Comparison of ENCODE assay signal across 35 cellular contexts in genomic region chr15:80846416-80846815, GRCh38.
DNase-seq lines count a peak whose midpoint lies in the region; ATAC-seq and FAIRE-seq lines count a peak whose summit lies in the region.
"Had no signal": no experiment of that assay in that cellular context is flagged by ENCODE, and none has a peak within 500 bp of the region (broad histone marks: within the 10 kb centered on the region; RNA-seq: fewer than 3 reads in every experiment).

No MANE protein-coding gene starts in this region.

- H3K27ac Mint-ChIP-seq in activated CD4-positive, alpha-beta T cell treated with anti-CD3 and anti-CD28 coated beads, Interleukin-2, amount 10 ng/mL, durations not matched to agents 7 days and 5 days, result peak overlapping the region; percentile 38
- peak overlapping the region in 1 of 2 donors; percentile 42 for H3K27ac Mint-ChIP-seq in stimulated activated naive CD8-positive, alpha-beta T cell treated with anti-CD3 and anti-CD28 coated beads, Interleukin-15, amount 100 ng/mL, for 72 hours
- H3K27ac Mint-ChIP-seq in T-helper 2 cell treated with Interferon-gamma antibody and Interleukin-4, amounts not matched to agents 5 μg/mL and 100 μg/mL, for 36 hours, result no peak overlapping the region
- H3K27ac Mint-ChIP-seq: activated T-cell treated with anti-CD3 and anti-CD28 coated beads, Interleukin-2, amount 50 U/mL, for 72 hours; stimulated activated naive B cell treated with anti-CD40 and anti-IgM and Interleukin-4, amounts not matched to agents 10 μg/mL and 1 μg/mL and 100 μg/mL, for 72 hours; T-helper 1 cell treated with Interleukin-12 subunit alpha and Interleukin-12 subunit beta and Interleukin-4 antibody, amounts not matched to agents 30 μg/mL and 1 μg/mL, for 36 hours had no signal

- no peak for FAIRE-seq in frontal cortex (lab: Jason Lieb, UNC)
- FAIRE-seq: A549, G401.6, keratinocyte, TTC549 had no signal

- H3K4me3 Mint-ChIP-seq in activated CD4-positive, alpha-beta T cell treated with anti-CD3 and anti-CD28 coated beads, Interleukin-2, amount 10 ng/mL, durations not matched to agents 7 days and 5 days, result no peak overlapping the region
- no peak overlapping the region for H3K4me3 Mint-ChIP-seq in stimulated activated naive CD8-positive, alpha-beta T cell treated with anti-CD3 and anti-CD28 coated beads, Interleukin-15, amount 100 ng/mL, for 72 hours
- H3K4me3 Mint-ChIP-seq in T-helper 2 cell treated with Interferon-gamma antibody and Interleukin-4, amounts not matched to agents 5 μg/mL and 100 μg/mL, for 36 hours, result no peak overlapping the region
- H3K4me3 Mint-ChIP-seq: activated T-cell treated with anti-CD3 and anti-CD28 coated beads, Interleukin-2, amount 50 U/mL, for 72 hours; CD8-positive, alpha-beta memory T cell; stimulated activated naive B cell treated with anti-CD40 and anti-IgM and Interleukin-4, amounts not matched to agents 10 μg/mL and 1 μg/mL and 100 μg/mL, for 72 hours; T-helper 1 cell treated with Interleukin-12 subunit alpha and Interleukin-12 subunit beta and Interleukin-4 antibody, amounts not matched to agents 30 μg/mL and 1 μg/mL, for 36 hours had no signal

- H3K27me3 Mint-ChIP-seq in activated CD4-positive, alpha-beta T cell treated with anti-CD3 and anti-CD28 coated beads, Interleukin-2, amount 10 ng/mL, durations not matched to agents 7 days and 5 days, result peaks cover 13% of the 10 kb centered on the region
- H3K27me3 Mint-ChIP-seq in stimulated activated naive CD8-positive, alpha-beta T cell treated with anti-CD3 and anti-CD28 coated beads, Interleukin-15, amount 100 ng/mL, for 72 hours, result peaks cover 32% of the 10 kb centered on the region
- H3K27me3 Mint-ChIP-seq in T-helper 2 cell treated with Interferon-gamma antibody and Interleukin-4, amounts not matched to agents 5 μg/mL and 100 μg/mL, for 36 hours (ENCODE audit: low read depth), result peaks cover 21% of the 10 kb centered on the region

- POLR2A ChIA-PET in activated CD4-positive, alpha-beta T cell treated with anti-CD3 and anti-CD28 coated beads, Interleukin-2, amount 10 ng/mL, durations not matched to agents 7 days and 5 days (lab: Charles Lee), result no interaction called here

- H3K36me3 Mint-ChIP-seq in activated CD4-positive, alpha-beta T cell treated with anti-CD3 and anti-CD28 coated beads, Interleukin-2, amount 10 ng/mL, durations not matched to agents 7 days and 5 days (ENCODE audit: low read depth), result no peaks in the 10 kb centered on the region
- H3K36me3 Mint-ChIP-seq in T-helper 2 cell treated with Interferon-gamma antibody and Interleukin-4, amounts not matched to agents 5 μg/mL and 100 μg/mL, for 36 hours (ENCODE audit: low read depth), result no peaks in the 10 kb centered on the region
- H3K36me3 Mint-ChIP-seq: CD8-positive, alpha-beta memory T cell; stimulated activated naive B cell treated with anti-CD40 and anti-IgM and Interleukin-4, amounts not matched to agents 10 μg/mL and 1 μg/mL and 100 μg/mL, for 72 hours had no signal

- no peaks in the 10 kb centered on the region for H3K4me1 Mint-ChIP-seq in activated CD4-positive, alpha-beta T cell treated with anti-CD3 and anti-CD28 coated beads, Interleukin-2, amount 10 ng/mL, durations not matched to agents 7 days and 5 days
- no peaks in the 10 kb centered on the region for H3K4me1 Mint-ChIP-seq in stimulated activated naive CD8-positive, alpha-beta T cell treated with anti-CD3 and anti-CD28 coated beads, Interleukin-15, amount 100 ng/mL, for 72 hours
- peaks cover 5% of the 10 kb centered on the region for H3K4me1 Mint-ChIP-seq in T-helper 2 cell treated with Interferon-gamma antibody and Interleukin-4, amounts not matched to agents 5 μg/mL and 100 μg/mL, for 36 hours (ENCODE audit: low read depth)
- H3K4me1 Mint-ChIP-seq: CD8-positive, alpha-beta memory T cell; stimulated activated naive B cell treated with anti-CD40 and anti-IgM and Interleukin-4, amounts not matched to agents 10 μg/mL and 1 μg/mL and 100 μg/mL, for 72 hours had no signal

- ATAC-seq in stimulated activated naive CD8-positive, alpha-beta T cell treated with anti-CD3 and anti-CD28 coated beads, Interleukin-15, amount 100 ng/mL, for 72 hours, result no peak
- ATAC-seq: A549; activated T-cell treated with anti-CD3 and anti-CD28 coated beads, Interleukin-2, amount 50 U/mL, for 72 hours; HCT116; Right ventricle myocardium inferior; stimulated activated naive B cell treated with anti-CD40 and anti-IgM and Interleukin-4, amounts not matched to agents 10 μg/mL and 1 μg/mL and 100 μg/mL, for 72 hours had no signal

- CTCF ChIA-PET in activated CD4-positive, alpha-beta T cell treated with anti-CD3 and anti-CD28 coated beads, Interleukin-2, amount 10 ng/mL, durations not matched to agents 7 days and 5 days (lab: Charles Lee), result interaction anchor here (1.3 kb wide), 1 partner anchor 11 kb away, joined by 4 read pairs; no protein-coding TSS in a partner anchor

- no peaks in the 10 kb centered on the region for H3K9me3 Mint-ChIP-seq in activated CD4-positive, alpha-beta T cell treated with anti-CD3 and anti-CD28 coated beads, Interleukin-2, amount 10 ng/mL, durations not matched to agents 7 days and 5 days
- peaks cover 0 to 7% of the 10 kb centered on the region in 2 donors for H3K9me3 Mint-ChIP-seq in stimulated activated naive CD8-positive, alpha-beta T cell treated with anti-CD3 and anti-CD28 coated beads, Interleukin-15, amount 100 ng/mL, for 72 hours
- H3K9me3 Mint-ChIP-seq in T-helper 2 cell treated with Interferon-gamma antibody and Interleukin-4, amounts not matched to agents 5 μg/mL and 100 μg/mL, for 36 hours, result no peaks in the 10 kb centered on the region
- H3K9me3 Mint-ChIP-seq: activated T-cell treated with anti-CD3 and anti-CD28 coated beads, Interleukin-2, amount 50 U/mL, for 72 hours; stimulated activated naive B cell treated with anti-CD40 and anti-IgM and Interleukin-4, amounts not matched to agents 10 μg/mL and 1 μg/mL and 100 μg/mL, for 72 hours; T-helper 1 cell treated with Interleukin-12 subunit alpha and Interleukin-12 subunit beta and Interleukin-4 antibody, amounts not matched to agents 30 μg/mL and 1 μg/mL, for 36 hours had no signal

- peak overlapping the region; percentile 57 for H3K27ac ChIP-seq in epithelial cell of prostate
- H3K27ac ChIP-seq: A549, coronary artery, neutrophil, upper lobe of left lung had no signal

- no peak for DNase-seq in activated CD4-positive, alpha-beta T cell treated with anti-CD3 and anti-CD28 coated beads, Interleukin-2, amount 10 ng/mL, durations not matched to agents 7 days and 5 days
- DNase-seq in activated CD4-positive, alpha-beta T cell treated with anti-CD3 and anti-CD28 coated beads, Interleukin-2, amount 50 U/mL, for 48 hours, result no peak
- peak; percentile 83 for DNase-seq in NCI-H146 (lab: John Stamatoyannopoulos, UW)
- DNase-seq in epithelial cell of prostate (ENCODE audit: low read depth, low spot score), result no peak
- DNase-seq in stimulated activated naive CD8-positive, alpha-beta T cell treated with anti-CD3 and anti-CD28 coated beads, Interleukin-15, amount 100 ng/mL, for 72 hours, result no peak
- DNase-seq in frontal cortex (ENCODE audit: low spot score in 2 of 2), result no peak
- DNase-seq in RKO (ENCODE audit: low spot score), result no peak
- no peak for DNase-seq in T-helper 2 cell treated with Interferon-gamma antibody and Interleukin-4, amounts not matched to agents 5 μg/mL and 100 μg/mL, for 36 hours (ENCODE audit: low spot score)
- DNase-seq: activated CD4-positive, alpha-beta T cell treated with anti-CD3 and anti-CD28 coated beads, Interleukin-2, amount 50 U/mL, for 4 hours; activated naive CD4-positive, alpha-beta T cell treated with Interleukin-2 at 50 U/mL for 16 hours; activated T-cell treated with anti-CD3 and anti-CD28 coated beads, Interleukin-2, amount 50 U/mL, for 72 hours; CD8-positive, alpha-beta memory T cell; DMS 273 treated with DMSO at 0.1 percent for 48 hours; effector CD8-positive, alpha-beta T cell; erythroblast; foreskin fibroblast; head of caudate nucleus; Kasumi-1; NCI-H1436 treated with DMSO at 0.1 percent for 48 hours; NCI-H2107; NCI-H446; OCI-M1; SK-N-SH; stimulated activated CD4-positive, alpha-beta T cell treated with anti-CD3 and anti-CD28 coated beads, Interleukin-15, amount 100 ng/mL, for 24 hours; stimulated activated naive B cell treated with anti-CD40 and anti-IgM and Interleukin-4, amounts not matched to agents 10 μg/mL and 1 μg/mL and 100 μg/mL, for 72 hours; upper lobe of left lung had no signal
